Comparison of ENCODE assay signal across 22 cellular contexts in genomic region chr3:177299250-177299649, GRCh38.
DNase-seq lines count a peak whose midpoint lies in the region; ATAC-seq, FAIRE-seq and TF ChIP-seq lines count a peak whose summit lies in the region.
"Had no signal": no experiment of that assay in that cellular context is flagged by ENCODE, and none has a peak within 500 bp of the region (broad histone marks: within the 10 kb centered on the region; RNA-seq: fewer than 3 reads in every experiment).

No MANE protein-coding gene starts in this region.

- DNase-seq in HepG2 (ENCODE audit: low spot score) (no peak), right lobe of liver (no peak), K562 (ENCODE audit: extremely low read depth in 1 of 4, low spot score in 3 of 4) (no peak), transverse colon (no peak), NCI-H1105 (lab: John Stamatoyannopoulos, UW) (no peak), GM13976 (ENCODE audit: low spot score) (no peak), NCI-H146 (lab: John Stamatoyannopoulos, UW) (no peak)
- DNase-seq: CD8-positive, alpha-beta T cell; DMS79 treated with DMSO at 0.1 percent for 48 hours; NCI-H1092; NCI-H1436; NCI-H1930; NCI-H446; NCI-H526; NCI-H82; NK-92 treated with Interleukin-12 subunit alpha and Interleukin-12 subunit beta, amount 100 ng/mL, for 24 hours; RPMI8226 had no signal

- TF ChIP-seq CTCF in HepG2 (CRISPR knock-in tag; IDR thresholded peaks at IDR 0.05) (no peak), right lobe of liver (IDR thresholded peaks at IDR 0.05) (no peak), K562 (IDR thresholded peaks at IDR 0.05 in 2 of 3, conservative IDR thresholded peaks at IDR 0.05 in 1 of 3; ENCODE audit: insufficient read depth in 2 of 3, low read depth in 1 of 3, low read length in 3 of 3) (no peak), transverse colon (IDR thresholded peaks at IDR 0.05) (no peak), GM13976 (IDR thresholded peaks at IDR 0.05; ENCODE audit: borderline replicate concordance, control extremely low read depth, extremely low read depth, insufficient read depth, missing control alignments) (no peak)

- FAIRE-seq in HepG2 (lab: Jason Lieb, UNC), result no peak
- FAIRE-seq in K562 (lab: Jason Lieb, UNC), result no peak
- FAIRE-seq: A204.1, GM12892, H54 had no signal

- H3K4me1 ChIP-seq in HepG2 (ENCODE audit: insufficient read depth, low read length) (peaks cover 22% of the 10 kb centered on the region), right lobe of liver (peaks cover 0 to 14% (median 0%) of the 10 kb centered on the region in 4 donors), K562 (replicated peaks in 1 of 2; ENCODE audit: control insufficient read depth in 2 of 2, insufficient read depth in 2 of 2, low read length in 2 of 2) (peaks cover 4 to 13% of the 10 kb centered on the region in 2 experiments; a peak in 3 of 5 replicates), muscle layer of duodenum (ENCODE audit: control insufficient read depth in 1 of 2, insufficient read depth in 2 of 2, low read length in 2 of 2) (no peaks in the 10 kb centered on the region), transverse colon (peaks cover 0 to 67% (median 26%) of the 10 kb centered on the region in 4 donors)

- H3K9me3 ChIP-seq in HepG2 (ENCODE audit: low read length), result no peaks in the 10 kb centered on the region
- no peaks in the 10 kb centered on the region for H3K9me3 ChIP-seq in right lobe of liver
- no peaks in the 10 kb centered on the region for H3K9me3 ChIP-seq in K562 (replicated peaks; ENCODE audit: control insufficient read depth, insufficient read depth, low read depth, low read length)
- no peaks in the 10 kb centered on the region for H3K9me3 ChIP-seq in muscle layer of duodenum (ENCODE audit: control insufficient read depth in 1 of 2, low read length in 2 of 2)
- no peaks in the 10 kb centered on the region for H3K9me3 ChIP-seq in transverse colon

- TF ChIP-seq EP300 in HepG2 (IDR thresholded peaks at IDR 0.05; ENCODE audit: low read depth in 2 of 2, low read length in 2 of 2) (no peak), HepG2 (CRISPR knock-in tag; IDR thresholded peaks at IDR 0.05; ENCODE audit: borderline replicate concordance) (no peak), K562 (IDR thresholded peaks at IDR 0.05; ENCODE audit: low read length) (no peak), transverse colon (IDR thresholded peaks at IDR 0.05; ENCODE audit: low read depth) (no peak)

- no peak for TF ChIP-seq POLR2A in HepG2 (IDR thresholded peaks at IDR 0.05; ENCODE audit: insufficient read depth in 1 of 2, low read depth in 2 of 2, low read length in 2 of 2)
- no peak for TF ChIP-seq POLR2A in right lobe of liver (IDR thresholded peaks at IDR 0.05)
- no peak for TF ChIP-seq POLR2A in K562 (conservative IDR thresholded peaks at IDR 0.05)
- TF ChIP-seq POLR2A in transverse colon (IDR thresholded peaks at IDR 0.05), result no peak

- no peaks in the 10 kb centered on the region for H3K79me2 ChIP-seq in HepG2 (ENCODE audit: insufficient read depth, low read length)
- no peaks in the 10 kb centered on the region for H3K79me2 ChIP-seq in K562 (ENCODE audit: control insufficient read depth, insufficient read depth, low read length)

- CTCF ChIA-PET in HepG2 (lab: Yijun Ruan, JAX; ENCODE audit: low intra/inter-chr PET ratio, low total read pairs) (no interaction called here), K562 (lab: Yijun Ruan, JAX; ENCODE audit: low intra/inter-chr PET ratio) (no interaction called here)

- H3K9ac ChIP-seq in HepG2 (ENCODE audit: insufficient read depth, low read depth, low read length), result no peak overlapping the region
- H3K9ac ChIP-seq in K562 (ENCODE audit: insufficient read depth in 1 of 2, low read depth in 2 of 2, low read length in 2 of 2), result no peak overlapping the region

- TF ChIP-seq RAD21 in HepG2 (CRISPR knock-in tag; IDR thresholded peaks at IDR 0.05) (no peak), K562 (CRISPR knock-in tag; conservative IDR thresholded peaks at IDR 0.05 in 1 of 2, IDR thresholded peaks at IDR 0.05 in 1 of 2) (no peak)

- POLR2A ChIA-PET in HepG2 (lab: Yijun Ruan, JAX) (interaction anchor here (0.6 to 1.2 kb wide), 2 partner anchors 59 to 61 kb away, joined by 3 to 5 read pairs; no protein-coding TSS in a partner anchor), K562 (lab: Yijun Ruan, JAX) (interaction anchor here (0.7 kb wide), 1 partner anchor 10 kb away, joined by 3 read pairs; no protein-coding TSS in a partner anchor)

- BruUV-seq in HepG2 (replicated peaks; lab: Mats Ljungman, UMichigan) (no TSS peak), K562 (replicated peaks; lab: Mats Ljungman, UMichigan) (no TSS peak)

- H3K4me3 ChIP-seq in HepG2 (replicated peaks in 1 of 3; ENCODE audit: insufficient read depth in 1 of 3, low read depth in 2 of 3, low read length in 3 of 3), result no peak overlapping the region
- no peak overlapping the region for H3K4me3 ChIP-seq in right lobe of liver
- H3K4me3 ChIP-seq in K562, result no peak overlapping the region
- H3K4me3 ChIP-seq in muscle layer of duodenum (ENCODE audit: low read depth in 1 of 2, low read length in 2 of 2), result no peak overlapping the region
- no peak overlapping the region for H3K4me3 ChIP-seq in transverse colon
- H3K4me3 ChIP-seq: BLaER1 treated with 17β-estradiol and CSF1 and Interleukin-3, amounts not matched to agents 10 nM and 100 nM had no signal

- H3K36me3 ChIP-seq in HepG2 (replicated peaks in 1 of 2; ENCODE audit: control insufficient read depth in 1 of 2, insufficient read depth in 2 of 2, low read length in 2 of 2), result no peaks in the 10 kb centered on the region
- H3K36me3 ChIP-seq in right lobe of liver, result no peaks in the 10 kb centered on the region
- H3K36me3 ChIP-seq in K562 (ENCODE audit: control insufficient read depth, insufficient read depth, low read length), result no peaks in the 10 kb centered on the region
- H3K36me3 ChIP-seq in muscle layer of duodenum (ENCODE audit: control insufficient read depth in 1 of 2, insufficient read depth in 2 of 2, low read length in 2 of 2), result no peaks in the 10 kb centered on the region
- H3K36me3 ChIP-seq in transverse colon, result no peaks in the 10 kb centered on the region
- H3K36me3 ChIP-seq: BLaER1 treated with 17β-estradiol and CSF1 and Interleukin-3, amounts not matched to agents 10 nM and 100 nM had no signal

- H3K4me2 ChIP-seq in HepG2 (ENCODE audit: low read depth, low read length), result no peak overlapping the region
- no peak overlapping the region for H3K4me2 ChIP-seq in K562 (ENCODE audit: insufficient read depth, low read length)

- in situ Hi-C loops in HepG2 (cut with HindIII; ENCODE audit: extremely low pct_ligation_motif_present, low pct_unique_long_range_greater_than_20kb) (no loop called here), K562 (cut with MboI) (no loop called here), transverse colon (cut with MboI; ENCODE audit: low pct_ligation_motif_present in 1 of 4, low pct_unique_long_range_greater_than_20kb in 1 of 4, low sequenced_read_pairs in 3 of 4) (loop anchor here in 1 of 4 donors (10.0 kb wide), 1 partner anchor 94 kb away; no protein-coding TSS in a partner anchor), GM13976 (cut with MboI; ENCODE audit: low sequenced_read_pairs, unreplicated experiment) (no loop called here)

- no peaks in the 10 kb centered on the region for H4K20me1 ChIP-seq in HepG2 (ENCODE audit: insufficient read depth, low read length)
- no peaks in the 10 kb centered on the region for H4K20me1 ChIP-seq in K562 (replicated peaks; ENCODE audit: control insufficient read depth, insufficient read depth, low read length)
- H4K20me1 ChIP-seq: BLaER1 treated with 17β-estradiol and CSF1 and Interleukin-3, amounts not matched to agents 10 nM and 100 nM had no signal

- intact Hi-C loops in HepG2 (cut with micrococcal nuclease; ENCODE audit: unreplicated experiment), result no loop called here
- intact Hi-C loops in right lobe of liver (cut with DNase I), result no loop called here
- intact Hi-C loops in K562 (cut with micrococcal nuclease), result no loop called here
- intact Hi-C loops in transverse colon (cut with DNase I; ENCODE audit: low total_unique reads), result no loop called here

- H2AFZ ChIP-seq in HepG2 (ENCODE audit: low read length) (no peak overlapping the region), K562 (ENCODE audit: low read depth, low read length) (no peak overlapping the region)

- H3K27me3 ChIP-seq in HepG2 (ENCODE audit: control insufficient read depth in 1 of 2, insufficient read depth in 2 of 2, low read length in 2 of 2) (no peaks in the 10 kb centered on the region), right lobe of liver (no peaks in the 10 kb centered on the region), K562 (ENCODE audit: control insufficient read depth in 2 of 2, insufficient read depth in 2 of 2, low read length in 2 of 2) (no peaks in the 10 kb centered on the region), muscle layer of duodenum (ENCODE audit: low read depth, low read length) (no peaks in the 10 kb centered on the region), transverse colon (no peaks in the 10 kb centered on the region)
- H3K27me3 ChIP-seq: BLaER1 treated with 17β-estradiol and CSF1 and Interleukin-3, amounts not matched to agents 10 nM and 100 nM had no signal

- H3K27ac ChIP-seq in HepG2 (ENCODE audit: extremely low read length, insufficient read depth, low read length), result no peak overlapping the region
- peak overlapping the region in 1 of 3 donors; percentile 52 for H3K27ac ChIP-seq in right lobe of liver
- no peak overlapping the region for H3K27ac ChIP-seq in K562 (ENCODE audit: extremely low read depth, low read depth, low read length)
- peak overlapping the region; percentile 77 for H3K27ac ChIP-seq in muscle layer of duodenum (ENCODE audit: low read length)
- peak overlapping the region; percentile 82 to 90 (median 86) for H3K27ac ChIP-seq in transverse colon

- ATAC-seq in HepG2 (no peak), right lobe of liver (no peak), K562 (no peak)
- ATAC-seq: CD8-positive, alpha-beta T cell had no signal

- 84% methylated on average over 6 of the region's 6 CpGs for WGBS in HepG2 (ENCODE audit: low lambda C conversion rate)
- WGBS in right lobe of liver (ENCODE audit: insufficient coverage, low coverage, low lambda C conversion rate, missing lambda C conversion rate), result 93% methylated on average over 5 of the region's 6 CpGs
- 89% methylated on average over 6 of the region's 6 CpGs for WGBS in K562 (ENCODE audit: insufficient coverage, low coverage, missing lambda C conversion rate)
- 63 to 77% methylated on average over 4 to 6 of the region's 6 CpGs for WGBS in transverse colon (ENCODE audit: low coverage in 1 of 2), 2 donors

- H3K9me1 ChIP-seq in K562 (ENCODE audit: control insufficient read depth, insufficient read depth, low read length), result no peaks in the 10 kb centered on the region

TF ChIP-seq in HepG2, 621 proteins besides CTCF, POLR2A, EP300 and RAD21 (continues in another document):
- no peak for TF ChIP-seq ZFAT (CRISPR knock-in tag; conservative IDR thresholded peaks at IDR 0.05)
- TF ChIP-seq ZNF121 (CRISPR knock-in tag; IDR thresholded peaks at IDR 0.05), result peak; percentile 79

TF ChIP-seq in K562, 482 proteins besides CTCF, POLR2A, EP300 and RAD21:
- peak; percentile 72 for TF ChIP-seq ZNF121 (CRISPR knock-in tag; conservative IDR thresholded peaks at IDR 0.05)
- TF ChIP-seq SOX6 (IDR thresholded peaks at IDR 0.05), result no peak

Comparison
In these comparisons a context has a peak if more than half of its experiments do, and no peak if none do; other contexts are left out.
1. H3K27ac ChIP-seq: peak in muscle layer of duodenum (single experiment) and transverse colon (4 of 4); none in HepG2 (single experiment) and K562 (single experiment).
2. Of the 241 proteins assayed by ChIP-seq in both HepG2 and K562: peak only in HepG2: none; only in K562: none; in both: ZNF121; in neither: 240.